10 cellular contexts compared by ENCODE assay signal in genomic region chr5:142320427-142320732, GRCh38. TPM values are rescaled to one million over a fixed set of nuclear protein-coding genes. Genes with fewer than 3 reads are reported as not detected.
DNase-seq lines count a peak whose midpoint lies in the region; ATAC-seq and TF ChIP-seq lines count a peak whose summit lies in the region.
"Had no signal": no experiment of that assay in that cellular context is flagged by ENCODE, and none has a peak within 500 bp of the region (broad histone marks: within the 10 kb centered on the region; RNA-seq: fewer than 3 reads in every experiment).

No MANE protein-coding gene starts in this region.

- H3K27ac ChIP-seq in HUES48 (ENCODE audit: low read depth, low read length) (peak overlapping the region; percentile 11), stomach (peak overlapping the region in 4 of 5 donors; percentile 54 to 88 (median 82))

- WGBS in stomach, 5 donors, result 19 to 57% (median 22%) methylated on average over 4 of the region's 4 CpGs

- no TSS peak for BruUV-seq in MCF 10A (replicated peaks; lab: Mats Ljungman, UMichigan)

- TF ChIP-seq CTCF in MCF 10A (IDR thresholded peaks at IDR 0.05; ENCODE audit: unreplicated experiment) (no peak), stomach (IDR thresholded peaks at IDR 0.05) (no peak)

- POLR2A ChIA-PET in MCF 10A (lab: Yijun Ruan, JAX), result interaction anchor here (0.6 to 9.2 kb wide), 8 partner anchors 8 to 360 kb away, joined by 3 to 150 read pairs (median 5); no protein-coding TSS in a partner anchor

- H3K27me3 Mint-ChIP-seq in MCF 10A (ENCODE audit: insufficient read depth, unreplicated experiment), result no peaks in the 10 kb centered on the region

- no peak overlapping the region for H3K9ac ChIP-seq in HUES48 (ENCODE audit: low read depth, low read length)

- TF ChIP-seq POLR2A in stomach (IDR thresholded peaks at IDR 0.05), result no peak

- TF ChIP-seq EP300 in stomach (IDR thresholded peaks at IDR 0.05), result no peak

- H3K27me3 ChIP-seq in HUES48 (ENCODE audit: control insufficient read depth, insufficient read depth, low read length) (peaks cover 10% of the 10 kb centered on the region; the same call in 1 of the 2 replicates), stomach (peaks cover 0 to 43% (median 16%) of the 10 kb centered on the region in 3 donors)

- peak overlapping the region; percentile 39 for H3K4me3 Mint-ChIP-seq in MCF 10A (ENCODE audit: unreplicated experiment)

- H3K9me3 ChIP-seq in HUES48 (ENCODE audit: control insufficient read depth, insufficient read depth, low read length) (no peaks in the 10 kb centered on the region), stomach (no peaks in the 10 kb centered on the region)

- peak overlapping the region; percentile 82 for H3K27ac Mint-ChIP-seq in MCF 10A (ENCODE audit: low read depth, unreplicated experiment)

- H3K4me3 ChIP-seq in HUES48 (ENCODE audit: low read depth, low read length), result peak overlapping the region; percentile 80
- peak overlapping the region in 3 of 4 donors; percentile 10 to 63 (median 28) for H3K4me3 ChIP-seq in stomach

- DNase-seq in MCF 10A (ENCODE audit: unreplicated experiment) (peak; percentile 20), left kidney (ENCODE audit: low read depth, low spot score) (peak; percentile 57), stomach (no peak), NCI-H748 treated with DMSO at 0.1 percent for 48 hours (lab: John Stamatoyannopoulos, UW) (no peak), DMS153 treated with DMSO at 0.1 percent for 48 hours (lab: John Stamatoyannopoulos, UW; ENCODE audit: unreplicated experiment) (no peak)
- DNase-seq in activated CD4-positive, alpha-beta T cell treated with anti-CD3 and anti-CD28 coated beads, Interleukin-2, amount 50 U/mL, for 1 hour, result no peak
- DNase-seq: NCI-H1417 treated with DMSO at 0.1 percent for 48 hours; stimulated activated CD4-positive, alpha-beta T cell treated with anti-CD3 and anti-CD28 coated beads, Interleukin-2, amount 100 ng/mL, for 48 hours had no signal

- peaks cover 39% of the 10 kb centered on the region for H3K36me3 ChIP-seq in HUES48 (ENCODE audit: control insufficient read depth, insufficient read depth, low read length)
- H3K36me3 ChIP-seq in stomach, result no peaks in the 10 kb centered on the region

- H3K4me1 ChIP-seq in HUES48 (ENCODE audit: control insufficient read depth, insufficient read depth, low read length) (peaks cover 54% of the 10 kb centered on the region), stomach (peaks cover 25 to 97% (median 83%) of the 10 kb centered on the region in 4 donors)

- H3K36me3 Mint-ChIP-seq in MCF 10A (ENCODE audit: insufficient read depth, unreplicated experiment), result peaks cover 6% of the 10 kb centered on the region

- CTCF ChIA-PET in MCF 10A (lab: Yijun Ruan, JAX), result interaction anchor here (0.6 to 6.7 kb wide), 6 partner anchors 169 to 796 kb away, joined by 3 to 49 read pairs (median 4); no protein-coding TSS in a partner anchor

- intact Hi-C loops in MCF 10A (cut with micrococcal nuclease), result loop anchor here (5.0 kb wide), 1 partner anchor 153 kb away; no protein-coding TSS in a partner anchor
- intact Hi-C loops in stomach (cut with DNase I; ENCODE audit: low total_unique reads), result loop anchor here (10.0 kb wide), 1 partner anchor 224 kb away; no protein-coding TSS in a partner anchor

- no peaks in the 10 kb centered on the region for H3K9me3 Mint-ChIP-seq in MCF 10A (ENCODE audit: unreplicated experiment)

- peaks cover 58% of the 10 kb centered on the region for H3K4me1 Mint-ChIP-seq in MCF 10A (ENCODE audit: insufficient read depth, unreplicated experiment)

- no peak for ATAC-seq in GM18511 (IDR thresholded peaks at IDR 0.05; ENCODE audit: unreplicated experiment)

RNA-seq across cellular contexts. Expression of gene SPRY4, which starts 4.4 kb away (rescaled TPM):
- 34.5 and 41.9 TPM in 2 replicates for total RNA-seq in MCF 10A (2022)
- 10 to 100 TPM in 3 of 5 donors, 1 to 10 TPM in 2; 2.9 to 13.6 (median 10.7) TPM for total RNA-seq in stomach
- polyA plus RNA-seq in stomach, result 1 to 10 TPM; 1.3 to 7.9 (median 5.2) TPM

Comparison
In these comparisons a context has a peak if more than half of its experiments do, and no peak if none do; other contexts are left out.
1. DNase-seq: peak in MCF 10A (single experiment) and left kidney (single experiment); none in stomach (single experiment), NCI-H748 treated with DMSO at 0.1 percent for 48 hours (single experiment), activated CD4-positive, alpha-beta T cell treated with anti-CD3 and anti-CD28 coated beads, Interleukin-2, amount 50 U/mL, for 1 hour (single experiment) and DMS153 treated with DMSO at 0.1 percent for 48 hours (single experiment).